ENCODE assay signal across 10 cellular contexts in genomic region chr6:122289721-122290501, GRCh38.
DNase-seq lines count a peak whose midpoint lies in the region; ATAC-seq and TF ChIP-seq lines count a peak whose summit lies in the region.
"Had no signal": no experiment of that assay in that cellular context is flagged by ENCODE, and none has a peak within 500 bp of the region (broad histone marks: within the 10 kb centered on the region; RNA-seq: fewer than 3 reads in every experiment).

No MANE protein-coding gene starts in this region.

- CTCF ChIA-PET in RWPE1 (lab: Yijun Ruan, JAX) = interaction anchor here (0.6 kb wide), 1 partner anchor 11 kb away, joined by 3 read pairs; no protein-coding TSS in a partner anchor

- no peaks in the 10 kb centered on the region for H3K36me3 Mint-ChIP-seq in HFFc6 (ENCODE audit: low read depth)

- H3K27ac Mint-ChIP-seq in HFFc6 = no peak overlapping the region

- no peaks in the 10 kb centered on the region for H3K4me1 Mint-ChIP-seq in HFFc6 (ENCODE audit: low read depth)

- H3K27ac ChIP-seq in lower lobe of right lung (no peak overlapping the region), RWPE1 (no peak overlapping the region)
- H3K27ac ChIP-seq: gastrocnemius medialis, upper lobe of right lung had no signal

- H3K36me3 ChIP-seq in lower lobe of right lung = no peaks in the 10 kb centered on the region
- H3K36me3 ChIP-seq: gastrocnemius medialis, upper lobe of right lung had no signal

- H3K4me3 Mint-ChIP-seq in HFFc6 = no peak overlapping the region

- no peak overlapping the region for H3K4me3 ChIP-seq in lower lobe of right lung
- H3K4me3 ChIP-seq: gastrocnemius medialis, upper lobe of right lung had no signal

- peaks cover 4% of the 10 kb centered on the region; the same call in 1 of the 2 replicates for H3K9me3 Mint-ChIP-seq in HFFc6

- DNase-seq in AG09319 (ENCODE audit: extremely low read depth, low read depth) = no peak
- DNase-seq in HFFc6 = peak; percentile 4
- peak; percentile 10 for DNase-seq in SW480 (ENCODE audit: low spot score)
- DNase-seq in iPS DF 19.7 (ENCODE audit: low read depth, low spot score) = peak; percentile 5
- DNase-seq in lower lobe of right lung = no peak
- DNase-seq in RWPE1 (ENCODE audit: low spot score) = no peak
- DNase-seq: gastrocnemius medialis, upper lobe of right lung had no signal

- no peaks in the 10 kb centered on the region for H3K27me3 ChIP-seq in lower lobe of right lung (ENCODE audit: low read depth)
- H3K27me3 ChIP-seq: gastrocnemius medialis, upper lobe of right lung had no signal

- no peaks in the 10 kb centered on the region for H3K27me3 Mint-ChIP-seq in HFFc6 (ENCODE audit: insufficient read depth)

- no peaks in the 10 kb centered on the region for H3K4me1 ChIP-seq in lower lobe of right lung
- H3K4me1 ChIP-seq: upper lobe of right lung had no signal

- TF ChIP-seq CTCF in AG09319 (IDR thresholded peaks at IDR 0.05; ENCODE audit: low read depth, low read length) = peak; percentile 34
- peak; percentile 30; the same call in 1 of the 2 replicates for TF ChIP-seq CTCF in HFFc6 (IDR thresholded peaks at IDR 0.05)
- no peak for TF ChIP-seq CTCF in lower lobe of right lung (IDR thresholded peaks at IDR 0.05)
- TF ChIP-seq CTCF in RWPE1 (conservative IDR thresholded peaks at IDR 0.05; ENCODE audit: low read depth) = no peak

- POLR2A ChIA-PET in RWPE1 (lab: Yijun Ruan, JAX; ENCODE audit: low non-redundant PET) = no interaction called here

- ATAC-seq in HG02885 (IDR thresholded peaks at IDR 0.05; ENCODE audit: poor library complexity, unreplicated experiment) (no peak), lower lobe of right lung (no peak), GM18858 (IDR thresholded peaks at IDR 0.05; ENCODE audit: unreplicated experiment) (no peak)
- ATAC-seq: gastrocnemius medialis, upper lobe of right lung had no signal

- H3K9me3 ChIP-seq in lower lobe of right lung = no peaks in the 10 kb centered on the region
- H3K9me3 ChIP-seq: gastrocnemius medialis, upper lobe of right lung had no signal

- intact Hi-C loops in lower lobe of right lung (cut with DNase I) = no loop called here

Comparison
In these comparisons a context has a peak if more than half of its experiments do, and no peak if none do; other contexts are left out.
1. DNase-seq: peak in HFFc6 (single experiment), SW480 (single experiment) and iPS DF 19.7 (single experiment); none in AG09319 (single experiment), lower lobe of right lung (single experiment) and RWPE1 (single experiment).
2. CTCF ChIP-seq: peak in AG09319 (single experiment) and HFFc6 (single experiment); none in lower lobe of right lung (single experiment) and RWPE1 (single experiment).